In genomic region chr5:27125856-27126255, GRCh38 we compare ENCODE assay signal across 21 cellular contexts.
"Had no signal": no experiment of that assay in that cellular context is flagged by ENCODE, and none has a peak within 500 bp of the region (broad histone marks: within the 10 kb centered on the region; RNA-seq: fewer than 3 reads in every experiment).

No MANE protein-coding gene starts in this region.

- H3K4me3 ChIP-seq: breast epithelium had no signal

- H3K36me3 ChIP-seq: breast epithelium had no signal

- DNase-seq: activated CD4-positive, alpha-beta memory T cell treated with anti-CD3 and anti-CD28 coated beads for 36 hours; activated CD4-positive, alpha-beta T cell treated with anti-CD3 and anti-CD28 coated beads, Interleukin-2, amount 10 ng/mL, durations not matched to agents 7 days and 5 days; activated CD4-positive, CD25-positive, alpha-beta regulatory T cell; activated CD8-positive, alpha-beta memory T cell treated with anti-CD3 and anti-CD28 coated beads for 24 hours; activated effector memory CD4-positive, alpha-beta T cell treated with anti-CD3 and anti-CD28 coated beads, Interleukin-2, amount 50 U/mL, for 16 hours; activated naive CD4-positive, alpha-beta T cell treated with Interleukin-2 at 50 U/mL for 16 hours; activated naive CD8-positive, alpha-beta T cell treated with anti-CD3 and anti-CD28 coated beads, Interleukin-2, amount 50 U/mL, for 24 hours; activated T-cell treated with anti-CD3 and anti-CD28 coated beads, Interleukin-2, amount 50 U/mL, for 4 hours; amygdala; MM.1S; NCI-H1105; NCI-H1436; NCI-H1694 treated with DMSO at 0.1 percent for 48 hours; NCI-H2029 treated with DMSO at 0.1 percent for 48 hours; NCI-H510A treated with DMSO at 0.1 percent for 48 hours; NCI-H69; SHP77 treated with DMSO at 0.1 percent for 48 hours; T-helper 17 cell; T-helper 9 cell had no signal

- H3K27ac ChIP-seq: breast epithelium, VCaP had no signal

- H3K27me3 ChIP-seq: breast epithelium had no signal
